8 cellular contexts compared by ENCODE assay signal in genomic region chr1:25799758-25800537, GRCh38. TPM values are rescaled to one million over a fixed set of nuclear protein-coding genes. Genes with fewer than 3 reads are reported as not detected.
A peak's percentile ranks its signal among the peaks of the same experiment; 100 is the strongest.
DNase-seq lines count a peak whose midpoint lies in the region; ATAC-seq and TF ChIP-seq lines count a peak whose summit lies in the region.

TSS of gene SELENON (plus strand) at chr1:25800193. CDS start at chr1:25800231, 38 bp downstream.

- no peak for ATAC-seq in central memory CD8-positive, alpha-beta T cell (replicated peaks; ENCODE audit: extremely low read depth, poor library complexity, severe bottlenecking)
- no peak for ATAC-seq in HG03095 (IDR thresholded peaks at IDR 0.05; ENCODE audit: unreplicated experiment)

- peak within 1 kb of the TSS in 4 of 7 donors; percentile 42 to 86 (median 79) for H3K27ac Mint-ChIP-seq in CD14-positive monocyte
- peak within 1 kb of the TSS; percentile 60 for H3K27ac Mint-ChIP-seq in central memory CD8-positive, alpha-beta T cell (ENCODE audit: low read depth)

- H3K27me3 Mint-ChIP-seq in CD14-positive monocyte (ENCODE audit: low read depth in 3 of 3) = peaks cover 1 to 2% (median 2%) of the 10 kb centered on the region in 3 donors
- H3K27me3 Mint-ChIP-seq in central memory CD8-positive, alpha-beta T cell = no peaks in the 10 kb centered on the region

- peak within 1 kb of the TSS; percentile 30 for H3K4me2 ChIP-seq in SU-DHL-6 (ENCODE audit: low read depth, low read length, poor library complexity, severe bottlenecking)

- no peaks in the 10 kb centered on the region for H3K9me2 ChIP-seq in SU-DHL-6 (replicated peaks; ENCODE audit: insufficient read depth, low read length)

- H3K27ac ChIP-seq in HL-60 (replicated peaks) (no peak within 1 kb of the TSS), SU-DHL-6 (ENCODE audit: low read depth, low read length) (no peak within 1 kb of the TSS), skeletal muscle tissue (ENCODE audit: low read depth, low read length) (peak within 1 kb of the TSS; percentile 81)

- peak within 1 kb of the TSS; percentile 53 for H3K4me3 ChIP-seq in HL-60 (replicated peaks; ENCODE audit: insufficient read depth, low read length)
- peak within 1 kb of the TSS; percentile 22 for H3K4me3 ChIP-seq in SU-DHL-6 (ENCODE audit: insufficient read depth, low read length, poor library complexity, severe bottlenecking)
- peak within 1 kb of the TSS; percentile 79 to 85 (median 81) for H3K4me3 ChIP-seq in skeletal muscle tissue (ENCODE audit: low read length in 3 of 3)

- DNase-seq in CD14-positive monocyte (ENCODE audit: low spot score) (no peak), HL-60 (ENCODE audit: low read depth in 1 of 2, low spot score in 1 of 2) (peak in 1 of 2 experiments; percentile 63), iris pigment epithelial cell (ENCODE audit: low read depth) (peak; percentile 27), DMS114 treated with DMSO at 0.1 percent for 48 hours (lab: John Stamatoyannopoulos, UW; ENCODE audit: unreplicated experiment) (no peak)
- no peak for DNase-seq in central memory CD8-positive, alpha-beta T cell (ENCODE audit: low spot score in 2 of 2)

- H3K4me1 ChIP-seq in skeletal muscle tissue (ENCODE audit: control insufficient read depth in 3 of 3, insufficient read depth in 3 of 3, low read length in 3 of 3) = peaks cover 48 to 67% (median 66%) of the 10 kb centered on the region in 3 donors

- intact Hi-C loops in CD14-positive monocyte (cut with micrococcal nuclease) = loop anchor here (10.0 kb wide), 1 partner anchor 185 kb away; the partner anchor contains the start of gene MAN1C1 (in 2 of the 2)

- no peaks in the 10 kb centered on the region for H3F3A ChIP-seq in SU-DHL-6 (ENCODE audit: insufficient read depth)

- no peak for TF ChIP-seq CTCF in CD14-positive monocyte (IDR thresholded peaks at IDR 0.05)
- no peak for TF ChIP-seq CTCF in HL-60 (IDR thresholded peaks at IDR 0.05; ENCODE audit: insufficient read depth, low read length)
- no peak for TF ChIP-seq CTCF in SU-DHL-6 (IDR thresholded peaks at IDR 0.05; ENCODE audit: insufficient read depth, low read length, poor library complexity, severe bottlenecking)

- H3K9me3 Mint-ChIP-seq in CD14-positive monocyte = no peaks in the 10 kb centered on the region
- H3K9me3 Mint-ChIP-seq in central memory CD8-positive, alpha-beta T cell = no peaks in the 10 kb centered on the region

- H3K4me3 Mint-ChIP-seq in CD14-positive monocyte = peak within 1 kb of the TSS; percentile 90 to 93
- peak within 1 kb of the TSS; percentile 72 for H3K4me3 Mint-ChIP-seq in central memory CD8-positive, alpha-beta T cell

- no peaks in the 10 kb centered on the region for H3K9me3 ChIP-seq in SU-DHL-6 (ENCODE audit: insufficient read depth, low read length)
- no peaks in the 10 kb centered on the region for H3K9me3 ChIP-seq in skeletal muscle tissue (ENCODE audit: control insufficient read depth in 3 of 3, low read length in 3 of 3)

- no peak within 1 kb of the TSS for H3K9ac ChIP-seq in SU-DHL-6 (ENCODE audit: low read length)
- peak within 1 kb of the TSS; percentile 80 to 86 (median 82) for H3K9ac ChIP-seq in skeletal muscle tissue (ENCODE audit: low read depth in 1 of 3, low read length in 3 of 3)

- H3K4me1 Mint-ChIP-seq in CD14-positive monocyte = peaks cover 43% of the 10 kb centered on the region
- peaks cover 45% of the 10 kb centered on the region for H3K4me1 Mint-ChIP-seq in central memory CD8-positive, alpha-beta T cell

- no peaks in the 10 kb centered on the region for H3K27me3 ChIP-seq in HL-60 (ENCODE audit: insufficient read depth, poor library complexity, severe bottlenecking)
- no peaks in the 10 kb centered on the region for H3K27me3 ChIP-seq in SU-DHL-6 (ENCODE audit: low read length)
- no peaks in the 10 kb centered on the region for H3K27me3 ChIP-seq in skeletal muscle tissue (ENCODE audit: control insufficient read depth in 3 of 3, insufficient read depth in 3 of 3, low read length in 3 of 3)

- H4K20me1 ChIP-seq in SU-DHL-6 (ENCODE audit: low read depth, low read length) = no peaks in the 10 kb centered on the region

- peaks cover 2 to 11% of the 10 kb centered on the region in 2 donors for H3K36me3 Mint-ChIP-seq in CD14-positive monocyte
- H3K36me3 Mint-ChIP-seq in central memory CD8-positive, alpha-beta T cell (ENCODE audit: insufficient read depth) = peaks cover 9% of the 10 kb centered on the region

- H3K36me3 ChIP-seq in SU-DHL-6 (ENCODE audit: low read length) (no peaks in the 10 kb centered on the region), skeletal muscle tissue (ENCODE audit: control insufficient read depth in 3 of 3, insufficient read depth in 3 of 3, low read length in 3 of 3) (peaks cover under 1 to 6% (median 3%) of the 10 kb centered on the region in 3 donors)

- no peaks in the 10 kb centered on the region for H3K79me2 ChIP-seq in SU-DHL-6 (ENCODE audit: insufficient read depth, low read length)

- H2AFZ ChIP-seq in SU-DHL-6 (ENCODE audit: low read depth, low read length, severe bottlenecking) = no peak within 1 kb of the TSS

RNA-seq across cellular contexts. Expression of gene SELENON, which starts in this region (rescaled TPM):
- polyA plus RNA-seq in CD14-positive monocyte = 1 to 10 TPM; 1.5 to 3.5 TPM
- total RNA-seq in skeletal muscle tissue = 9.9 TPM

Comparison
In these comparisons a context has a peak if more than half of its experiments do, and no peak if none do; other contexts are left out.
1. H3K4me3 ChIP-seq: peak in every context shown above with its lines; median percentile 81 in skeletal muscle tissue; 53 in HL-60; 22 in SU-DHL-6.